8 cellular contexts compared by ENCODE assay signal in the genomic region with DNA sequence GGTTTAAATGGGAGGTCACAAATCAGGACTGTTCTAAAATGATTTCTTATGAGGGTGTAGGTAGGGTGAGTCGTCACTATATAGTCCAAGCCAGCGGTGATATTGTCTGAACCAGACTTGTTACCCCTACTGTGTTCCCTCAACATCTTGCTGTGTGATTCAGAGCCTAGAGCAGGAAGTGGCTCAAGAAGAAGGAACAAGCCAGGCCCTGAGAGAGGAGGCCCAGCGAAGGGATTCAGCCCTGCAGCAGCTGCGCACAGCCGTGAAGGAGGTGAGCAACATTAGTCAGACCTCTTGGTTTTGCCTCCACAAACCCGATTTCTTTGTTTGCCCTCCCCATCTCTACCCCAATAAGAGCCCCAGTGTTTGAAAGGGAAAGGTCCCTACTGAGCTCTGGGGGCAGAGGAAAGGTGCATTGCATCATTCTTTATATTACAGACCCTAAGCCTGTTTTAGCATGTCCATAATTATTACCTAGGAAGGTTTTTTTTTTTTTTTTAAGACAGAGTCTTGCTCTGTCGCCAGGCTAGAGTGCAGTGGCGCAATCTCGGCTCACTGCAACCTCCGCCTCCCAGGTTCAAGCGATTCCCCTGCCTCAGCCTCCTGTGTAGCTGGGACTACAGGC. TPM values are rescaled to one million over a fixed set of nuclear protein-coding genes. Genes with fewer than 3 reads are reported as not detected.
DNase-seq lines count a peak whose midpoint lies in the region; ATAC-seq, FAIRE-seq and TF ChIP-seq lines count a peak whose summit lies in the region.

No MANE protein-coding gene starts in this region.

- FAIRE-seq in GM19239 (lab: Jason Lieb, UNC) = no peak

- peak overlapping the region; percentile 92 for H3K27ac Mint-ChIP-seq in activated CD8-positive, alpha-beta T cell treated with anti-CD3 and anti-CD28 coated beads for 36 hours

- H3K27me3 ChIP-seq in heart left ventricle = no peaks in the 10 kb centered on the region

- H3K36me3 Mint-ChIP-seq in activated CD8-positive, alpha-beta T cell treated with anti-CD3 and anti-CD28 coated beads for 36 hours (ENCODE audit: low read depth) = peaks cover 61% of the 10 kb centered on the region

- no peak for TF ChIP-seq CTCF in heart left ventricle (IDR thresholded peaks at IDR 0.05)
- TF ChIP-seq CTCF in activated CD8-positive, alpha-beta T cell treated with anti-CD3 and anti-CD28 coated beads for 36 hours (IDR thresholded peaks at IDR 0.05) = no peak

- no peak for TF ChIP-seq POLR2A in heart left ventricle (IDR thresholded peaks at IDR 0.05)

- peaks cover 8 to 60% (median 49%) of the 10 kb centered on the region in 12 donors for H3K4me1 ChIP-seq in heart left ventricle

- peaks cover 54% of the 10 kb centered on the region for H3K4me1 Mint-ChIP-seq in activated CD8-positive, alpha-beta T cell treated with anti-CD3 and anti-CD28 coated beads for 36 hours (ENCODE audit: low read depth)

- DNase-seq in heart left ventricle = peak in 1 of 5 donors; percentile 57
- DNase-seq in left ventricle myocardium superior = no peak
- peak; percentile 52 for DNase-seq in activated CD8-positive, alpha-beta T cell treated with anti-CD3 and anti-CD28 coated beads for 36 hours
- DNase-seq in iris pigment epithelial cell (ENCODE audit: low read depth) = peak; percentile 85
- no peak for DNase-seq in GM19239 (ENCODE audit: insufficient read length, low spot score)
- DNase-seq in NCI-H1417 (lab: John Stamatoyannopoulos, UW) = no peak

- POLR2A ChIA-PET in activated CD8-positive, alpha-beta T cell treated with anti-CD3 and anti-CD28 coated beads for 36 hours (lab: Charles Lee) = interaction anchor here (1.4 to 19.5 kb wide), 3 partner anchors 12 to 43 kb away, joined by 3 to 284 read pairs (median 53); partner anchors contain the start of gene CD52

- H3K36me3 ChIP-seq in heart left ventricle = peaks cover 0 to 70% (median 49%) of the 10 kb centered on the region in 9 donors

- no peaks in the 10 kb centered on the region for H3K27me3 Mint-ChIP-seq in activated CD8-positive, alpha-beta T cell treated with anti-CD3 and anti-CD28 coated beads for 36 hours

- CTCF ChIA-PET in activated CD8-positive, alpha-beta T cell treated with anti-CD3 and anti-CD28 coated beads for 36 hours (lab: Charles Lee) = interaction anchor here (0.9 to 8.9 kb wide), 25 partner anchors 10 to 278 kb away, joined by 3 to 282 read pairs (median 5); partner anchors contain the start of genes CD52, UBXN11 and ZNF593

- H3K27ac ChIP-seq in heart left ventricle = peak overlapping the region in 11 of 12 donors; percentile 75 to 98 (median 86)

- no peak overlapping the region for H3K4me3 Mint-ChIP-seq in activated CD8-positive, alpha-beta T cell treated with anti-CD3 and anti-CD28 coated beads for 36 hours

- 76 to 87% (median 83%) methylated on average over 11 of the region's 11 CpGs for WGBS in heart left ventricle, 4 donors

- no peak for ATAC-seq in heart left ventricle
- ATAC-seq in left ventricle myocardium superior = no peak
- no peak for ATAC-seq in activated CD8-positive, alpha-beta T cell treated with anti-CD3 and anti-CD28 coated beads for 36 hours
- ATAC-seq in HG02852 (IDR thresholded peaks at IDR 0.05; ENCODE audit: unreplicated experiment) = no peak
- no peak for ATAC-seq in GM21526 (IDR thresholded peaks at IDR 0.05; ENCODE audit: low FRiP score, unreplicated experiment)

- intact Hi-C loops in heart left ventricle (cut with DNase I) (loop anchor here in 6 of 10 donors (1.0 to 5.0 kb wide), 5 partner anchors 46 to 163 kb away; partner anchors contain the start of genes C1orf232 (in 2 of the 6), ZNF593 (in 2 of the 6) and PDIK1L (in 1 of the 6)), left ventricle myocardium superior (cut with micrococcal nuclease) (loop anchor here (5.0 kb wide), 1 partner anchor 47 kb away; no protein-coding TSS in a partner anchor)
- intact Hi-C loops in activated CD8-positive, alpha-beta T cell treated with anti-CD3 and anti-CD28 coated beads for 36 hours (cut with micrococcal nuclease) = loop anchor here (5.0 kb wide), 1 partner anchor 112 kb away; no protein-coding TSS in a partner anchor

- H3K4me3 ChIP-seq in heart left ventricle = no peak overlapping the region

- H3K9me3 Mint-ChIP-seq in activated CD8-positive, alpha-beta T cell treated with anti-CD3 and anti-CD28 coated beads for 36 hours = no peaks in the 10 kb centered on the region

- H3K9me3 ChIP-seq in heart left ventricle = no peaks in the 10 kb centered on the region

RNA-seq across cellular contexts. Expression of gene SH3BGRL3, which starts 5.0 kb away (rescaled TPM):
- total RNA-seq in heart left ventricle (100 to 1,000 TPM in 1 of 9 donors, 10 to 100 TPM in 8; 22.4 to 234 (median 40.0) TPM), left ventricle myocardium superior (34.7 TPM)
- 100 to 1,000 TPM in 1 of 2 donors, 10 to 100 TPM in 1; 43.8 to 119 TPM for polyA plus RNA-seq in heart left ventricle
- 100 to 1,000 TPM; 309 to 316 TPM for total RNA-seq in activated CD8-positive, alpha-beta T cell treated with anti-CD3 and anti-CD28 coated beads for 36 hours

RNA-seq across cellular contexts. Expression of gene UBXN11, which starts 31.5 kb away (rescaled TPM):
- 10 to 100 TPM in 3 of 9 donors, 1 to 10 TPM in 6; 3.7 to 17.2 (median 7.6) TPM for total RNA-seq in heart left ventricle
- 10 to 100 TPM in 1 of 2 donors, 1 to 10 TPM in 1; 9.0 to 12.2 TPM for polyA plus RNA-seq in heart left ventricle
- 9.7 TPM for total RNA-seq in left ventricle myocardium superior
- 10 to 100 TPM; 24.9 to 26.0 TPM for total RNA-seq in activated CD8-positive, alpha-beta T cell treated with anti-CD3 and anti-CD28 coated beads for 36 hours

RNA-seq across cellular contexts. Expression of gene CEP85, which starts 40.9 kb away (rescaled TPM):
- total RNA-seq in heart left ventricle = 100 to 1,000 TPM in 2 of 9 donors, 10 to 100 TPM in 7; 28.6 to 180 (median 48.7) TPM
- polyA plus RNA-seq in heart left ventricle = 10 to 100 TPM; 13.4 to 22.7 TPM
- total RNA-seq in left ventricle myocardium superior = 91.1 TPM
- total RNA-seq in activated CD8-positive, alpha-beta T cell treated with anti-CD3 and anti-CD28 coated beads for 36 hours = 10 to 100 TPM; 32.8 to 33.7 TPM

RNA-seq across cellular contexts. Expression of gene CD52, which starts 42.8 kb away (rescaled TPM):
- 10 to 100 TPM in 2 of 9 donors, 1 to 10 TPM in 6, not detected in 1; 1.6 to 89.9 (median 4.4) TPM for total RNA-seq in heart left ventricle
- 10 to 100 TPM in 1 of 2 donors, 1 to 10 TPM in 1; 9.9 to 26.1 TPM for polyA plus RNA-seq in heart left ventricle
- 6.3 TPM for total RNA-seq in left ventricle myocardium superior
- total RNA-seq in activated CD8-positive, alpha-beta T cell treated with anti-CD3 and anti-CD28 coated beads for 36 hours = 100 to 1,000 TPM; 324 to 344 TPM

Comparison
In these comparisons a context has a peak if more than half of its experiments do, and no peak if none do; other contexts are left out.
1. DNase-seq: peak in activated CD8-positive, alpha-beta T cell treated with anti-CD3 and anti-CD28 coated beads for 36 hours (single experiment) and iris pigment epithelial cell (single experiment); none in left ventricle myocardium superior (single experiment), GM19239 (single experiment) and NCI-H1417 (0 of 3).